21 cellular contexts compared by ENCODE assay signal in the genomic region with DNA sequence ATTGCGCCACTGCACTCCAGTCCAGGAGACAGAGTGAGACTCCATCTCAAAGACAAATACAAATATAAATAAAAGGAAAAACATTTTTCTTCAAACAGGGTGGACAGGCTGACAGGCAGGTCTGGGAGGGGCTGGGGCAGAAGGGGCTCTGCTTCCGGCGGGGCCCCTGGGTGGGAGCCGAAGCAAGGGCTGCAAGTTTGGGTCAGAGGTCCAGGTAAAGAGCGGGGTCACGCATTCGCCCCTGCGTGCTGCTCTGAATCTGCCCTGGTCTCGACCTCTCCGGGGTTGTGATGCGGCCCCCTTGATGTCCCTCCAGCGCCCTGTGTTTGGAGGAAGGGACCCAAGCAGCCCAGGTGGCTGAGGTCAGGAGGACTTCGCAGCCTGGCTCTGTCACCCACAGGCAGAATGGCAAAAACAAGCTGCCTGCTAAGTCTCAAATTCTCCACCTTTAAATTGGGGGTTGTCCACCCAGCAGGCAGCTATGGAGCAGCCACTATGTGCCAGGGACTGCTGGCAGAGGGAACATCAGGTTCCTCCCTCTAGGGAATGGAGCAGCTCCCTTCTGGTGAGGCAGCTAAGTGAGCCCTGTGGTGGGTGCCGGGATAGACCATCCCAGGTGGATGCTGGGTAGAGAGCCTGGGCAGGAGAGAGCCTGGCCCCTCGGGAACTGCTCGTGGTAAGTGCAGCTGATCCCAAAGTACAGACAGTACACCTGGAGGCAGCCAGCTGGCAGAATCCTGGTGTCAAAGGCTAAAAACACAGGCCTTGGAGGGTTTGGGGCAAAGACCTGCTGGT. TPM values are rescaled to one million over a fixed set of nuclear protein-coding genes. Genes with fewer than 3 reads are reported as not detected.
A peak's percentile ranks its signal among the peaks of the same experiment; 100 is the strongest.
DNase-seq lines count a peak whose midpoint lies in the region; ATAC-seq, FAIRE-seq and TF ChIP-seq lines count a peak whose summit lies in the region.
"Had no signal": no experiment of that assay in that cellular context is flagged by ENCODE, and none has a peak within 500 bp of the region (broad histone marks: within the 10 kb centered on the region; RNA-seq: fewer than 3 reads in every experiment).

No MANE protein-coding gene starts in this region.

- no peak overlapping the region for H3K9ac ChIP-seq in mesendoderm (ENCODE audit: low read length)

- H3K9me3 ChIP-seq in A549: no peaks in the 10 kb centered on the region
- H3K9me3 ChIP-seq: Caco-2 had no signal

- 47% methylated on average over 10 of the region's 16 CpGs for WGBS in A549 (ENCODE audit: missing lambda C conversion rate)
- no CpG with 5 or more reads among the region's 16 CpGs for WGBS in mesendoderm (ENCODE audit: extremely low coverage, insufficient coverage, low lambda C conversion rate)

- no peak overlapping the region for H2BK15ac ChIP-seq in mesendoderm (replicated peaks; ENCODE audit: low read depth)

- no peak overlapping the region for H3K4me3 Mint-ChIP-seq in GM23338
- H3K4me3 Mint-ChIP-seq: CD4-positive, CD25-positive, alpha-beta regulatory T cell had no signal

- no peak overlapping the region for H3K18ac ChIP-seq in mesendoderm (ENCODE audit: low read length)

- no peak for DNase-seq in A549 (ENCODE audit: low read depth in 1 of 2, low spot score in 1 of 2)
- no peak for DNase-seq in GM23338 (ENCODE audit: low spot score)
- peak; percentile 59 for DNase-seq in NCI-H69 (lab: John Stamatoyannopoulos, UW)
- DNase-seq in mesendoderm: peak; percentile 28
- DNase-seq in NCI-H748 treated with DMSO at 0.1 percent for 48 hours (lab: John Stamatoyannopoulos, UW): no peak
- DNase-seq in Ammon's horn (ENCODE audit: low spot score): no peak
- DNase-seq: Caco-2; CD4-positive, CD25-positive, alpha-beta regulatory T cell; DND-41; GOT3; Karpas-422; MV-4-11; NCI-H1105 treated with DMSO at 0.1 percent for 48 hours; NCI-H1694 treated with DMSO at 0.1 percent for 48 hours; NCI-H2081 treated with DMSO at 0.1 percent for 48 hours; NCI-H446 had no signal

- H3K9me2 ChIP-seq in GM23338 (ENCODE audit: insufficient read depth): no peaks in the 10 kb centered on the region

- no peaks in the 10 kb centered on the region for H3K79me2 ChIP-seq in GM23338 (replicated peaks; ENCODE audit: insufficient read depth)
- no peaks in the 10 kb centered on the region for H3K79me2 ChIP-seq in mesendoderm (ENCODE audit: control insufficient read depth, insufficient read depth, low read length)

- TF ChIP-seq POLR2A in A549 (IDR thresholded peaks at IDR 0.05; ENCODE audit: low read length): no peak
- TF ChIP-seq POLR2A in GM18505 (IDR thresholded peaks at IDR 0.05; ENCODE audit: borderline replicate concordance, extremely low read depth, insufficient read depth, insufficient read length): no peak

- H2AFZ ChIP-seq in GM23338: no peak overlapping the region

- H3K4me1 ChIP-seq in A549 (no peaks in the 10 kb centered on the region), GM23338 (ENCODE audit: insufficient read depth) (peaks cover 15% of the 10 kb centered on the region; the same call in 1 of the 2 replicates), mesendoderm (ENCODE audit: control insufficient read depth, low read depth, low read length) (no peaks in the 10 kb centered on the region)
- H3K4me1 ChIP-seq: Caco-2 had no signal

- no peak overlapping the region for H3K56ac ChIP-seq in mesendoderm (ENCODE audit: low read length)

- H3K9me3 Mint-ChIP-seq in GM23338: peaks cover 8% of the 10 kb centered on the region; the same call in 2 of the 3 replicates
- H3K9me3 Mint-ChIP-seq: CD4-positive, CD25-positive, alpha-beta regulatory T cell had no signal

- H3K36me3 ChIP-seq in GM23338 (ENCODE audit: insufficient read depth): no peaks in the 10 kb centered on the region
- no peaks in the 10 kb centered on the region for H3K36me3 ChIP-seq in mesendoderm (ENCODE audit: control insufficient read depth, insufficient read depth, low read length)

- no peak for FAIRE-seq in A549 (lab: Jason Lieb, UNC)
- FAIRE-seq: GM12878 had no signal

- peak; percentile 71 to 84 for ATAC-seq in A549
- peak; percentile 68 for ATAC-seq in GM23338
- ATAC-seq in GM18505 (IDR thresholded peaks at IDR 0.05; ENCODE audit: unreplicated experiment): no peak
- ATAC-seq: GM12878, SK-N-SH treated with all-trans-retinoic acid at 6 μM for 48 hours had no signal

- CTCF ChIA-PET in A549 (lab: Yijun Ruan, JAX): no interaction called here

- H3K4me3 ChIP-seq in A549 (no peak overlapping the region), GM23338 (no peak overlapping the region), mesendoderm (ENCODE audit: low read length) (no peak overlapping the region)
- H3K4me3 ChIP-seq: GM12878 had no signal

- no peak overlapping the region for H3K4ac ChIP-seq in mesendoderm (ENCODE audit: low read depth, low read length)

- peaks cover 13% of the 10 kb centered on the region for H3K4me1 Mint-ChIP-seq in GM23338
- H3K4me1 Mint-ChIP-seq: CD4-positive, CD25-positive, alpha-beta regulatory T cell had no signal

- no peak for TF ChIP-seq CTCF in A549 (IDR thresholded peaks at IDR 0.05)
- no peak for TF ChIP-seq CTCF in GM23338 (conservative IDR thresholded peaks at IDR 0.05; ENCODE audit: low read depth in 2 of 2)

- no peaks in the 10 kb centered on the region for H4K20me1 ChIP-seq in GM23338 (replicated peaks; ENCODE audit: insufficient read depth)

- no peak for TF ChIP-seq EP300 in A549 (IDR thresholded peaks at IDR 0.05)

- TF ChIP-seq RAD21 in A549 (conservative IDR thresholded peaks at IDR 0.05 in 1 of 2, IDR thresholded peaks at IDR 0.05 in 1 of 2): no peak

- no peaks in the 10 kb centered on the region for H3K79me1 ChIP-seq in mesendoderm (ENCODE audit: low read length)

- no peak overlapping the region for H2AK5ac ChIP-seq in mesendoderm (ENCODE audit: low read length)

- H2BK120ac ChIP-seq in mesendoderm (ENCODE audit: low read depth, low read length): no peak overlapping the region

- H3K36me3 Mint-ChIP-seq in GM23338 (ENCODE audit: low read depth): peaks cover 5% of the 10 kb centered on the region; the same call in 2 of the 3 replicates
- H3K36me3 Mint-ChIP-seq: CD4-positive, CD25-positive, alpha-beta regulatory T cell had no signal

- H3K27ac ChIP-seq in A549 (no peak overlapping the region), GM23338 (ENCODE audit: low read depth) (no peak overlapping the region), mesendoderm (ENCODE audit: low read depth, low read length) (no peak overlapping the region)

- no peak overlapping the region for H2BK5ac ChIP-seq in mesendoderm (ENCODE audit: low read length)

- no peak overlapping the region for H3K23ac ChIP-seq in mesendoderm (ENCODE audit: low read length)

- no peak overlapping the region for H3K4me2 ChIP-seq in A549
- H3K4me2 ChIP-seq in GM23338: no peak overlapping the region
- H3K4me2 ChIP-seq in mesendoderm (ENCODE audit: low read length): no peak overlapping the region

- H4K5ac ChIP-seq in mesendoderm (ENCODE audit: low read length): no peak overlapping the region

- no peaks in the 10 kb centered on the region for H3F3A ChIP-seq in GM23338 (replicated peaks; ENCODE audit: low read depth)

- H3K27me3 ChIP-seq in GM23338 (ENCODE audit: insufficient read depth): no peaks in the 10 kb centered on the region
- no peaks in the 10 kb centered on the region for H3K27me3 ChIP-seq in mesendoderm (ENCODE audit: insufficient read depth, low read length, poor library complexity)

- peaks cover 10% of the 10 kb centered on the region for H3K27me3 Mint-ChIP-seq in GM23338 (ENCODE audit: insufficient read depth, low read depth, poor library complexity)

- H3K27ac Mint-ChIP-seq in GM23338: no peak overlapping the region
- H3K27ac Mint-ChIP-seq: CD4-positive, CD25-positive, alpha-beta regulatory T cell had no signal

- POLR2A ChIA-PET in A549 (lab: Yijun Ruan, JAX): interaction anchor here (0.6 kb wide), 1 partner anchor 66 kb away, joined by 3 read pairs; no protein-coding TSS in a partner anchor

- H4K8ac ChIP-seq in mesendoderm (ENCODE audit: low read depth, low read length): no peak overlapping the region

TF ChIP-seq in A549, 52 proteins besides CTCF, POLR2A, EP300 and RAD21 (continues in another document):
- TF ChIP-seq KDM1A (IDR thresholded peaks at IDR 0.05; ENCODE audit: low read depth): no peak
- TF ChIP-seq RCOR1 (IDR thresholded peaks at IDR 0.05; ENCODE audit: low read depth, low read length): no peak
- TF ChIP-seq NR3C1 (IDR thresholded peaks at IDR 0.05): no peak
- TF ChIP-seq CBX2 (IDR thresholded peaks at IDR 0.05; ENCODE audit: borderline replicate concordance, low read depth): no peak
- no peak for TF ChIP-seq FOXS1 (CRISPR knock-in tag; IDR thresholded peaks at IDR 0.05)
- TF ChIP-seq GATA3 (IDR thresholded peaks at IDR 0.05; ENCODE audit: borderline replicate concordance): no peak

TF ChIP-seq in GM23338, 12 proteins besides CTCF, POLR2A, EP300 and RAD21 (continues in another document):
- TF ChIP-seq EZH2phosphoT487 (IDR thresholded peaks at IDR 0.05; ENCODE audit: unreplicated experiment) (no peak), NANOG (IDR thresholded peaks at IDR 0.05; ENCODE audit: borderline replicate concordance) (no peak), ZNF331 (CRISPR knock-in tag; IDR thresholded peaks at IDR 0.05; ENCODE audit: low read depth) (no peak)
- TF ChIP-seq, protein P1, sequence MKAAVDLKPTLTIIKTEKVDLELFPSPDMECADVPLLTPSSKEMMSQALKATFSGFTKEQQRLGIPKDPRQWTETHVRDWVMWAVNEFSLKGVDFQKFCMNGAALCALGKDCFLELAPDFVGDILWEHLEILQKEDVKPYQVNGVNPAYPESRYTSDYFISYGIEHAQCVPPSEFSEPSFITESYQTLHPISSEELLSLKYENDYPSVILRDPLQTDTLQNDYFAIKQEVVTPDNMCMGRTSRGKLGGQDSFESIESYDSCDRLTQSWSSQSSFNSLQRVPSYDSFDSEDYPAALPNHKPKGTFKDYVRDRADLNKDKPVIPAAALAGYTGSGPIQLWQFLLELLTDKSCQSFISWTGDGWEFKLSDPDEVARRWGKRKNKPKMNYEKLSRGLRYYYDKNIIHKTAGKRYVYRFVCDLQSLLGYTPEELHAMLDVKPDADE (IDR thresholded peaks at IDR 0.05): no peak

RNA-seq across cellular contexts. Expression of a gene that starts 10.3 kb away (rescaled TPM):
- 0.60 and 0.70 TPM in 2 replicates for polyA plus RNA-seq in A549 (2011; rRNA removed)
- 0.59 and 0.63 TPM in 2 replicates for polyA plus RNA-seq in A549 (2012; cell fraction: cytosol; rRNA removed)
- polyA plus RNA-seq in A549 (2012; cell fraction: nucleus; rRNA removed): 1.3 and 1.5 TPM in 2 replicates
- polyA plus RNA-seq in A549 (2017; fragmentation: RNase III; extraction: RNeasy Plus Mini Kit Qiagen cat#74134 plus additional on column Dnase treatment): 0.50 to 0.89 TPM (median 0.86 TPM) in 3 replicates
- 0.50 and 1.1 TPM in 2 replicates for polyA minus RNA-seq in A549 (2011; rRNA and poly(A)+ RNA removed)
- 127 and 149 TPM in 2 replicates for total RNA-seq in GM23338 (2014; rRNA removed; shearing (Covaris generic))
- 16.5 and 20.6 TPM in 2 replicates for polyA plus RNA-seq in GM23338 (2016; fragmentation: Nextera tagmentation; extraction: Ambion mirVana)
- 7.4 TPM for polyA plus RNA-seq in mesendoderm (2013, experiment 1 of 2)
- 8.1 TPM for polyA plus RNA-seq in mesendoderm (2013, experiment 2 of 2)
- total RNA-seq: CD4-positive, CD25-positive, alpha-beta regulatory T cell; GM12878; M059J; T-helper 2 cell treated with Interferon-gamma antibody and Interleukin-4, amounts not matched to agents 100 ng/mL and 5 ng/mL, for 36 hours had no signal
- polyA plus RNA-seq: CD4-positive, CD25-positive, alpha-beta regulatory T cell had no signal

Comparison
In these comparisons a context has a peak if more than half of its experiments do, and no peak if none do; other contexts are left out.
1. DNase-seq: peak in NCI-H69 (single experiment) and mesendoderm (single experiment); none in A549 (0 of 2), GM23338 (single experiment), NCI-H748 treated with DMSO at 0.1 percent for 48 hours (single experiment) and Ammon's horn (single experiment).